ENCODE assay signal across 1 cellular context in genomic region chr19:39480337-39481228, GRCh38.
TF ChIP-seq lines count a peak whose summit lies in the region.

Gene TIMM50, plus strand, starts transcription at chr19:39480838. Its CDS starts 16 bp downstream, at chr19:39480854.

TF ChIP-seq in HepG2, 621 proteins besides CTCF, POLR2A, EP300 and RAD21 (continued from another document and continues in another):
- TF ChIP-seq MTF2 (CRISPR knock-in tag; IDR thresholded peaks at IDR 0.05; ENCODE audit: borderline replicate concordance) (0 out of 2 replicates have a peak, but pooled peaks have one; percentile 12), CERS6 (CRISPR knock-in tag; IDR thresholded peaks at IDR 0.05) (no peak), RARG (CRISPR knock-in tag; IDR thresholded peaks at IDR 0.05; ENCODE audit: low read depth) (no peak), ATAD3A (CRISPR knock-in tag; IDR thresholded peaks at IDR 0.05) (no peak; the same call in 1 of the 2 replicates), ZNF552 (CRISPR knock-in tag; IDR thresholded peaks at IDR 0.05; ENCODE audit: borderline replicate concordance) (no peak), HNRNPK (IDR thresholded peaks at IDR 0.05; ENCODE audit: low read depth, low read length, poor library complexity, severe bottlenecking) (peak; percentile 20), ZNF234 (CRISPR knock-in tag; conservative IDR thresholded peaks at IDR 0.05) (no peak), ZNF564 (CRISPR knock-in tag; IDR thresholded peaks at IDR 0.05) (no peak), ETS1 (CRISPR knock-in tag; IDR thresholded peaks at IDR 0.05) (no peak), HINFP (CRISPR knock-in tag; IDR thresholded peaks at IDR 0.05; ENCODE audit: low read depth) (0 out of 2 replicates have a peak, but pooled peaks have one; percentile 53), ZNF569 (CRISPR knock-in tag; IDR thresholded peaks at IDR 0.05; ENCODE audit: borderline replicate concordance) (no peak), ATM (IDR thresholded peaks at IDR 0.05; ENCODE audit: borderline replicate concordance) (no peak), ZNF335 (CRISPR knock-in tag; IDR thresholded peaks at IDR 0.05) (peak; percentile 70), SNAPC4 (CRISPR knock-in tag; IDR thresholded peaks at IDR 0.05) (no peak), ZNF224 (CRISPR knock-in tag; IDR thresholded peaks at IDR 0.05) (peak; percentile 84; the same call in 1 of the 2 replicates), ATF4 (CRISPR knock-in tag; IDR thresholded peaks at IDR 0.05) (peak in 1 of 2 experiments; percentile 79; a peak in 2 of 4 replicates), RFX5 (IDR thresholded peaks at IDR 0.05; ENCODE audit: low read depth, low read length) (peak; percentile 46; the same call in 1 of the 2 replicates), NCOA1 (CRISPR knock-in tag; IDR thresholded peaks at IDR 0.05) (peak; percentile 86; the same call in 1 of the 2 replicates), ELF1 (CRISPR knock-in tag; IDR thresholded peaks at IDR 0.05) (no peak; the same call in none of the 2 replicates), THRA (CRISPR knock-in tag; IDR thresholded peaks at IDR 0.05; ENCODE audit: borderline replicate concordance) (peak; percentile 59), ZMYM4 (CRISPR knock-in tag; IDR thresholded peaks at IDR 0.05) (peak; percentile 93), KAT8 (CRISPR knock-in tag; IDR thresholded peaks at IDR 0.05) (peak; percentile 96), ZKSCAN5 (CRISPR knock-in tag; IDR thresholded peaks at IDR 0.05) (0 out of 2 replicates have a peak, but pooled peaks have one; percentile 16), ZNF121 (CRISPR knock-in tag; IDR thresholded peaks at IDR 0.05) (no peak; the same call in 1 of the 2 replicates), HHEX (CRISPR knock-in tag; IDR thresholded peaks at IDR 0.05) (no peak), ATF7 (IDR thresholded peaks at IDR 0.05) (no peak), ATF7 (CRISPR knock-in tag; IDR thresholded peaks at IDR 0.05) (peak; percentile 63; the same call in 1 of the 2 replicates), TBP (CRISPR knock-in tag; IDR thresholded peaks at IDR 0.05) (no peak), ZFP36L1 (CRISPR knock-in tag; IDR thresholded peaks at IDR 0.05) (no peak), FOXK1 (CRISPR knock-in tag; IDR thresholded peaks at IDR 0.05; ENCODE audit: borderline replicate concordance, low read depth) (peak; percentile 75; the same call in 1 of the 2 replicates), STAT5B (CRISPR knock-in tag; IDR thresholded peaks at IDR 0.05) (no peak), ZNF644 (CRISPR knock-in tag; IDR thresholded peaks at IDR 0.05; ENCODE audit: low read depth) (no peak), SMAD1 (CRISPR knock-in tag; IDR thresholded peaks at IDR 0.05; ENCODE audit: borderline replicate concordance, low read depth) (peak; percentile 93; the same call in 1 of the 2 replicates), MXD1 (CRISPR knock-in tag; IDR thresholded peaks at IDR 0.05) (0 out of 2 replicates have a peak, but pooled peaks have one; percentile 59), SOX6 (IDR thresholded peaks at IDR 0.05) (no peak), SOX6 (CRISPR knock-in tag; IDR thresholded peaks at IDR 0.05) (peak; percentile 27; the same call in 1 of the 2 replicates), THAP11 (CRISPR knock-in tag; IDR thresholded peaks at IDR 0.05) (peak; percentile 93), ZBTB20 (CRISPR knock-in tag; IDR thresholded peaks at IDR 0.05; ENCODE audit: borderline replicate concordance, low read depth) (0 out of 2 replicates have a peak, but pooled peaks have one; percentile 37), ZXDC (CRISPR knock-in tag; IDR thresholded peaks at IDR 0.05) (peak; percentile 50), REXO4 (CRISPR knock-in tag; IDR thresholded peaks at IDR 0.05; ENCODE audit: borderline replicate concordance) (no peak), FOSL1 (CRISPR knock-in tag; IDR thresholded peaks at IDR 0.05; ENCODE audit: borderline replicate concordance) (no peak), CEBPB (IDR thresholded peaks at IDR 0.05; ENCODE audit: borderline replicate concordance, low read depth, low read length) (no peak), MZF1 (CRISPR knock-in tag; IDR thresholded peaks at IDR 0.05; ENCODE audit: borderline replicate concordance) (no peak)
- TF ChIP-seq, protein P1, sequence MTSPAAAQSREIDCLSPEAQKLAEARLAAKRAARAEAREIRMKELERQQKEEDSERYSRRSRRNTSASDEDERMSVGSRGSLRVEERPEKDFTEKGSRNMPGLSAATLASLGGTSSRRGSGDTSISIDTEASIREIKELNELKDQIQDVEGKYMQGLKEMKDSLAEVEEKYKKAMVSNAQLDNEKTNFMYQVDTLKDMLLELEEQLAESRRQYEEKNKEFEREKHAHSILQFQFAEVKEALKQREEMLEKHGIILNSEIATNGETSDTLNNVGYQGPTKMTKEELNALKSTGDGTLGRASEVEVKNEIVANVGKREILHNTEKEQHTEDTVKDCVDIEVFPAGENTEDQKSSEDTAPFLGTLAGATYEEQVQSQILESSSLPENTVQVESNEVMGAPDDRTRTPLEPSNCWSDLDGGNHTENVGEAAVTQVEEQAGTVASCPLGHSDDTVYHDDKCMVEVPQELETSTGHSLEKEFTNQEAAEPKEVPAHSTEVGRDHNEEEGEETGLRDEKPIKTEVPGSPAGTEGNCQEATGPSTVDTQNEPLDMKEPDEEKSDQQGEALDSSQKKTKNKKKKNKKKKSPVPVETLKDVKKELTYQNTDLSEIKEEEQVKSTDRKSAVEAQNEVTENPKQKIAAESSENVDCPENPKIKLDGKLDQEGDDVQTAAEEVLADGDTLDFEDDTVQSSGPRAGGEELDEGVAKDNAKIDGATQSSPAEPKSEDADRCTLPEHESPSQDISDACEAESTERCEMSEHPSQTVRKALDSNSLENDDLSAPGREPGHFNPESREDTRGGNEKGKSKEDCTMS (CRISPR knock-in tag; conservative IDR thresholded peaks at IDR 0.05), result no peak
- TF ChIP-seq, protein P2, sequence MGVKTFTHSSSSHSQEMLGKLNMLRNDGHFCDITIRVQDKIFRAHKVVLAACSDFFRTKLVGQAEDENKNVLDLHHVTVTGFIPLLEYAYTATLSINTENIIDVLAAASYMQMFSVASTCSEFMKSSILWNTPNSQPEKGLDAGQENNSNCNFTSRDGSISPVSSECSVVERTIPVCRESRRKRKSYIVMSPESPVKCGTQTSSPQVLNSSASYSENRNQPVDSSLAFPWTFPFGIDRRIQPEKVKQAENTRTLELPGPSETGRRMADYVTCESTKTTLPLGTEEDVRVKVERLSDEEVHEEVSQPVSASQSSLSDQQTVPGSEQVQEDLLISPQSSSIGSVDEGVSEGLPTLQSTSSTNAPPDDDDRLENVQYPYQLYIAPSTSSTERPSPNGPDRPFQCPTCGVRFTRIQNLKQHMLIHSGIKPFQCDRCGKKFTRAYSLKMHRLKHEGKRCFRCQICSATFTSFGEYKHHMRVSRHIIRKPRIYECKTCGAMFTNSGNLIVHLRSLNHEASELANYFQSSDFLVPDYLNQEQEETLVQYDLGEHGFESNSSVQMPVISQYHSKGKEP (CRISPR knock-in tag; IDR thresholded peaks at IDR 0.05), result no peak
